8 cellular contexts compared by ENCODE assay signal in genomic region chr21:45074818-45075605, GRCh38. TPM values are rescaled to one million over a fixed set of nuclear protein-coding genes. Genes with fewer than 3 reads are reported as not detected.
A peak's percentile ranks its signal among the peaks of the same experiment; 100 is the strongest.
DNase-seq lines count a peak whose midpoint lies in the region; ATAC-seq, FAIRE-seq and TF ChIP-seq lines count a peak whose summit lies in the region.

No MANE protein-coding gene starts in this region.

- H3K27me3 Mint-ChIP-seq in T-helper 17 cell (no peaks in the 10 kb centered on the region), memory B cell (no peaks in the 10 kb centered on the region)

- H3K4me3 ChIP-seq in GM12864 (ENCODE audit: low read depth, low read length) (peak overlapping the region; percentile 60), suprapubic skin (peak overlapping the region; percentile 99)

- peak overlapping the region; percentile 68 for H3K27ac ChIP-seq in suprapubic skin

- H3K4me1 Mint-ChIP-seq in T-helper 17 cell (peaks cover 39% of the 10 kb centered on the region), memory B cell (peaks cover 30% of the 10 kb centered on the region)

- H3K27ac Mint-ChIP-seq in T-helper 17 cell (peak overlapping the region; percentile 83), memory B cell (no peak overlapping the region)

- H3K27me3 ChIP-seq in suprapubic skin = no peaks in the 10 kb centered on the region

- TF ChIP-seq EP300 in suprapubic skin (IDR thresholded peaks at IDR 0.05) = no peak

- TF ChIP-seq CTCF in GM12864 (IDR thresholded peaks at IDR 0.05; ENCODE audit: low read depth, low read length, missing control alignments) (no peak), suprapubic skin (IDR thresholded peaks at IDR 0.05) (no peak)

- H3K4me1 ChIP-seq in suprapubic skin = peaks cover 39% of the 10 kb centered on the region

- H3K36me3 Mint-ChIP-seq in T-helper 17 cell (ENCODE audit: low read depth) (peaks cover 2% of the 10 kb centered on the region), memory B cell (no peaks in the 10 kb centered on the region)

- DNase-seq in GM12864 (ENCODE audit: low read depth) = no peak
- DNase-seq in T-helper 17 cell = peak in 1 of 3 donors; percentile 6
- DNase-seq in ecto neural progenitor cell (ENCODE audit: low spot score) = peak; percentile 72
- peak; percentile 14 to 42 for DNase-seq in memory B cell (ENCODE audit: low spot score in 2 of 2)
- no peak for DNase-seq in suprapubic skin (ENCODE audit: low spot score in 2 of 2)
- DNase-seq in mucosa of gallbladder (ENCODE audit: low spot score) = no peak
- no peak for DNase-seq in RCC 7860 (ENCODE audit: low spot score)

- 0% methylated on average over 10 of the region's 99 CpGs for WGBS in suprapubic skin

- ATAC-seq in HG03135 (IDR thresholded peaks at IDR 0.05; ENCODE audit: unreplicated experiment) (peak; percentile 25), T-helper 17 cell (peak; percentile 4), memory B cell (ENCODE audit: low read depth) (peak; percentile 16)

- no peaks in the 10 kb centered on the region for H3K36me3 ChIP-seq in suprapubic skin

- FAIRE-seq in RCC 7860 (lab: Jason Lieb, UNC) = no peak

- no peak for TF ChIP-seq POLR2A in suprapubic skin (IDR thresholded peaks at IDR 0.05)

- H3K9me3 Mint-ChIP-seq in memory B cell = no peaks in the 10 kb centered on the region

- H3K9me3 ChIP-seq in T-helper 17 cell (ENCODE audit: control insufficient read depth, low read length, poor library complexity, severe bottlenecking) = no peaks in the 10 kb centered on the region
- no peaks in the 10 kb centered on the region for H3K9me3 ChIP-seq in suprapubic skin

- H3K4me3 Mint-ChIP-seq in T-helper 17 cell = peak overlapping the region; percentile 92
- peak overlapping the region; percentile 81 for H3K4me3 Mint-ChIP-seq in memory B cell

RNA-seq across cellular contexts. Expression of gene ADARB1, which starts 0.6 kb away (rescaled TPM):
- total RNA-seq in T-helper 17 cell = 10 to 100 TPM; 28.4 to 37.0 TPM
- 10 to 100 TPM; 13.2 to 23.6 (median 20.3) TPM for total RNA-seq in suprapubic skin
- 32.5 TPM for total RNA-seq in mucosa of gallbladder

Comparison
In these comparisons a context has a peak if more than half of its experiments do, and no peak if none do; other contexts are left out.
1. DNase-seq: peak in ecto neural progenitor cell (single experiment) and memory B cell (2 of 2); none in GM12864 (single experiment), suprapubic skin (0 of 2), mucosa of gallbladder (single experiment) and RCC 7860 (single experiment).
2. Peak in every context shown above with its lines, with median percentiles within 50 percentile points of each other: ATAC-seq.